ENCODE assay signal across 8 cellular contexts in the genomic region with DNA sequence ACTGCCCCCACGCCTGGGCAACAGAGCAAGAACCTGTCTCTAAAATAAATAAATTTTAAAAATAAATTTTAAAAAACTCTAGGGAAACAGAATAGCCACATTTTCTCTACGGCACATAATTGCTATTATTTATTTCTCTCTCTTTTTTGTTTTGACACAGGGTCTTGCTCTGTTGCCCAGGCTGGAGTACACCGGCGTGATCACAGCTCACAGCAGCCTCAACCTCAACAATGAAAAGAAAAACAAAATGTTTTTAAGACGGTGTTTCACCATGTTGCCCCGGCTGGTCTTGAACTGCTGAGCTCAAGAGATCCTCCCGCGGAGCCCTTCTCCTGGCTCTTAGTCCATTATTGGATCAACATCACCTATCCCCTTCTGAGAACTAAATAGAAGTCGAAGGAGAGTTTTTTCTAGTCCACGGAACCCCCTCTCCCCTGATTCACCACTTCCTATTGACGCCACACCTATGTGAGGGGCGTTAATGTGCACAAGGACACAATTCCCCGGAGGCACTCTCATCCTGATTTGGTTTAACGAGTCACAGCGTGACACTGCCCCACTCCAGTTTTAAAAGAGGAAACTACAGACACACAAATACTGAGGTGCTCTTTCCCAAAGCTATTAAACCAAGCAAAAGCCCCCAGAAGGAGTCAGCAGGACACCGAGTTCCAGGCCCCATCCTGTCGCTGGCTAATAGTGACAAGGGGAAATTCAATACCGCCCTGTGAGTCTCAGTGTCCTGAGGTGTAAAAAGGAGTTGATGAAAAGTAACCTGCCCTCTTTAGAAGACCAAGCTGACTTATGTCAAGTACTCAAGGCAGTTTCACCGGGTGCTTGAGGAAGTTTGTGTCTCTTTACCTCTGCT. TPM values are rescaled to one million over a fixed set of nuclear protein-coding genes. Genes with fewer than 3 reads are reported as not detected.
A peak's percentile ranks its signal among the peaks of the same experiment; 100 is the strongest.
DNase-seq lines count a peak whose midpoint lies in the region; ATAC-seq and TF ChIP-seq lines count a peak whose summit lies in the region.

No MANE protein-coding gene starts in this region.

- H3K27ac ChIP-seq in RWPE2 (ENCODE audit: poor library complexity, severe bottlenecking) (peak overlapping the region; percentile 94), dorsolateral prefrontal cortex (peak overlapping the region; percentile 92 to 100 (median 100)), uterus (peak overlapping the region; percentile 98 to 99)

- peaks cover 48% of the 10 kb centered on the region for H3K4me1 ChIP-seq in RWPE2 (ENCODE audit: insufficient read depth, poor library complexity, severe bottlenecking)
- peaks cover 52% of the 10 kb centered on the region for H3K4me1 ChIP-seq in mononuclear cell (ENCODE audit: insufficient read depth, low read length)
- H3K4me1 ChIP-seq in uterus: peaks cover 0 to 6% of the 10 kb centered on the region in 2 donors

- H3K9me3 ChIP-seq in RWPE2 (ENCODE audit: severe bottlenecking): no peaks in the 10 kb centered on the region
- no peaks in the 10 kb centered on the region for H3K9me3 ChIP-seq in mononuclear cell (ENCODE audit: low read depth, low read length)
- H3K9me3 ChIP-seq in uterus: no peaks in the 10 kb centered on the region

- DNase-seq in stimulated activated naive CD4-positive, alpha-beta T cell treated with Interleukin-2 at 50 U/mL for 16 hours (lab: John Stamatoyannopoulos, UW): peak; percentile 22
- DNase-seq in stimulated activated naive CD4-positive, alpha-beta T cell (lab: John Stamatoyannopoulos, UW): no peak
- DNase-seq in RWPE2 (ENCODE audit: low spot score) (no peak), dorsolateral prefrontal cortex (no peak), uterus (peak in 1 of 2 donors; percentile 25), NCI-H2029 (lab: John Stamatoyannopoulos, UW) (no peak)

- H3K27me3 ChIP-seq in RWPE2 (ENCODE audit: insufficient read depth, poor library complexity, severe bottlenecking) (no peaks in the 10 kb centered on the region), dorsolateral prefrontal cortex (no peaks in the 10 kb centered on the region), mononuclear cell (ENCODE audit: insufficient read depth, low read length) (no peaks in the 10 kb centered on the region), uterus (no peaks in the 10 kb centered on the region)

- peak overlapping the region; percentile 59 for H3K4me3 ChIP-seq in RWPE2 (ENCODE audit: severe bottlenecking)
- H3K4me3 ChIP-seq in dorsolateral prefrontal cortex: peak overlapping the region; percentile 67 to 100 (median 95)
- peak overlapping the region; percentile 97 for H3K4me3 ChIP-seq in mononuclear cell (ENCODE audit: low read length)
- H3K4me3 ChIP-seq in uterus: peak overlapping the region; percentile 67 to 92

- ATAC-seq in RWPE2 (ENCODE audit: low read depth) (peak; percentile 22), GM19452 (IDR thresholded peaks at IDR 0.05; ENCODE audit: unreplicated experiment) (no peak)

- TF ChIP-seq POLR2A in uterus (IDR thresholded peaks at IDR 0.05): no peak

- intact Hi-C loops in dorsolateral prefrontal cortex (cut with DNase I) (loop anchor here (5.0 kb wide), 3 partner anchors 68 to 453 kb away; a partner anchor contains a TSS), uterus (cut with DNase I; ENCODE audit: low total_unique reads) (no loop called here)

- no peak for TF ChIP-seq CTCF in RWPE2 (IDR thresholded peaks at IDR 0.05; ENCODE audit: poor library complexity, severe bottlenecking)
- TF ChIP-seq CTCF in dorsolateral prefrontal cortex (IDR thresholded peaks at IDR 0.05 in 54 of 56, conservative IDR thresholded peaks at IDR 0.05 in 2 of 56; ENCODE audit: low read depth in 1 of 56, partially characterized antibody in 56 of 56): no peak
- TF ChIP-seq CTCF in uterus (IDR thresholded peaks at IDR 0.05): no peak

- H3K36me3 ChIP-seq in RWPE2 (ENCODE audit: low read depth) (peaks cover 39% of the 10 kb centered on the region), uterus (no peaks in the 10 kb centered on the region)

RNA-seq across cellular contexts. Expression of a gene that starts 1.1 kb away (rescaled TPM):
- 100 to 1,000 TPM in 58 of 120 experiments, 10 to 100 TPM in 62; 45.2 to 321 (median 99.6) TPM for total RNA-seq in dorsolateral prefrontal cortex
- 50.5 TPM for total RNA-seq in mononuclear cell
- total RNA-seq in uterus: 10 to 100 TPM in 3 of 4 donors, 1 to 10 TPM in 1; 10.0 to 58.9 (median 41.1) TPM
